8 cellular contexts compared by ENCODE assay signal in genomic region chr3:133037440-133037839, GRCh38. TPM values are rescaled to one million over a fixed set of nuclear protein-coding genes. Genes with fewer than 3 reads are reported as not detected.
DNase-seq lines count a peak whose midpoint lies in the region; ATAC-seq and TF ChIP-seq lines count a peak whose summit lies in the region.

No MANE protein-coding gene starts in this region.

- no TSS peak for BruUV-seq in PC-9 (replicated peaks; lab: Mats Ljungman, UMichigan)

- POLR2A ChIA-PET in PC-9 (lab: Charles Lee; ENCODE audit: unreplicated experiment) = no interaction called here

- TF ChIP-seq CTCF in heart right ventricle (IDR thresholded peaks at IDR 0.05) (no peak), PC-9 (conservative IDR thresholded peaks at IDR 0.05) (no peak)

- H2BK5ac ChIP-seq in mesendoderm (ENCODE audit: low read length) = no peak overlapping the region

- H3K4me1 ChIP-seq in heart right ventricle (peaks cover 0 to 24% (median 13%) of the 10 kb centered on the region in 9 donors), mesendoderm (ENCODE audit: control insufficient read depth, low read depth, low read length) (no peaks in the 10 kb centered on the region), aorta (ENCODE audit: control insufficient read depth in 1 of 2, insufficient read depth in 2 of 2, low read length in 2 of 2) (no peaks in the 10 kb centered on the region), PC-9 (replicated peaks; ENCODE audit: insufficient read depth) (no peaks in the 10 kb centered on the region)

- H3F3A ChIP-seq in PC-9 (ENCODE audit: insufficient read depth, low read depth) = no peaks in the 10 kb centered on the region

- H3K9me3 Mint-ChIP-seq in activated naive CD8-positive, alpha-beta T cell treated with anti-CD3 and anti-CD28 coated beads for 36 hours = no peaks in the 10 kb centered on the region

- peak overlapping the region in 9 of 10 donors; percentile 47 to 70 (median 62) for H3K4me3 ChIP-seq in heart right ventricle
- no peak overlapping the region for H3K4me3 ChIP-seq in mesendoderm (ENCODE audit: low read length)
- peak overlapping the region; percentile 50 to 73 for H3K4me3 ChIP-seq in aorta (ENCODE audit: low read length in 2 of 2)
- no peak overlapping the region for H3K4me3 ChIP-seq in PC-9

- no peak overlapping the region for H3K4ac ChIP-seq in mesendoderm (ENCODE audit: low read depth, low read length)

- WGBS in heart right ventricle, 2 donors = 70 to 72% methylated on average over 9 of the region's 9 CpGs
- no CpG with 5 or more reads among the region's 9 CpGs for WGBS in mesendoderm (ENCODE audit: extremely low coverage, insufficient coverage, low lambda C conversion rate)
- WGBS in aorta, 2 donors = 50 to 54% methylated on average over 9 of the region's 9 CpGs

- CTCF ChIA-PET in PC-9 (lab: Charles Lee) = no interaction called here

- H3K36me3 ChIP-seq in heart right ventricle (no peaks in the 10 kb centered on the region), mesendoderm (ENCODE audit: control insufficient read depth, insufficient read depth, low read length) (no peaks in the 10 kb centered on the region), aorta (ENCODE audit: control insufficient read depth in 1 of 2, insufficient read depth in 2 of 2, low read length in 1 of 2) (no peaks in the 10 kb centered on the region), PC-9 (ENCODE audit: low read depth) (no peaks in the 10 kb centered on the region)

- no peak overlapping the region for H2BK15ac ChIP-seq in mesendoderm (replicated peaks; ENCODE audit: low read depth)

- H2BK120ac ChIP-seq in mesendoderm (ENCODE audit: low read depth, low read length) = no peak overlapping the region

- H3K4me2 ChIP-seq in mesendoderm (ENCODE audit: low read length) (peak overlapping the region; percentile 81), PC-9 (no peak overlapping the region)

- no peaks in the 10 kb centered on the region for H3K36me3 Mint-ChIP-seq in activated naive CD8-positive, alpha-beta T cell treated with anti-CD3 and anti-CD28 coated beads for 36 hours

- intact Hi-C loops in heart right ventricle (cut with DNase I) = loop anchor here in 3 of 10 donors (5.0 to 10.0 kb wide), 3 partner anchors 303 to 310 kb away; no protein-coding TSS in a partner anchor
- intact Hi-C loops in cardiac septum (cut with DNase I) = no loop called here
- intact Hi-C loops in aorta (cut with DNase I) = loop anchor here (5.0 kb wide), 2 partner anchors 305 to 345 kb away; no protein-coding TSS in a partner anchor
- intact Hi-C loops in PC-9 (cut with micrococcal nuclease; ENCODE audit: unreplicated experiment) = no loop called here

- H3K9ac ChIP-seq in mesendoderm (ENCODE audit: low read length) = peak overlapping the region; percentile 34

- H3K9me2 ChIP-seq in PC-9 (ENCODE audit: insufficient read depth) = no peaks in the 10 kb centered on the region

- no peak overlapping the region for H3K18ac ChIP-seq in mesendoderm (ENCODE audit: low read length)

- H4K8ac ChIP-seq in mesendoderm (ENCODE audit: low read depth, low read length) = no peak overlapping the region

- H2AFZ ChIP-seq in PC-9 = no peak overlapping the region

- peaks cover 63% of the 10 kb centered on the region for H3K27me3 Mint-ChIP-seq in activated naive CD8-positive, alpha-beta T cell treated with anti-CD3 and anti-CD28 coated beads for 36 hours

- H3K56ac ChIP-seq in mesendoderm (ENCODE audit: low read length) = peak overlapping the region; percentile 67

- no peaks in the 10 kb centered on the region for H4K20me1 ChIP-seq in PC-9 (ENCODE audit: insufficient read depth)

- H3K27ac Mint-ChIP-seq in activated naive CD8-positive, alpha-beta T cell treated with anti-CD3 and anti-CD28 coated beads for 36 hours = no peak overlapping the region

- no peak overlapping the region for H3K23ac ChIP-seq in mesendoderm (ENCODE audit: low read length)

- H3K79me1 ChIP-seq in mesendoderm (ENCODE audit: low read length) = no peaks in the 10 kb centered on the region

- ATAC-seq in heart right ventricle (no peak), aorta (ENCODE audit: low FRiP score) (no peak), GM21528 (IDR thresholded peaks at IDR 0.05; ENCODE audit: low FRiP score, unreplicated experiment) (no peak)

- DNase-seq in heart right ventricle (peak in 1 of 2 donors; percentile 10), cardiac septum (ENCODE audit: low spot score) (no peak), mesendoderm (no peak), aorta (no peak), HCEC 1CT (no peak), PC-9 (no peak)
- no peak for DNase-seq in activated naive CD8-positive, alpha-beta T cell treated with anti-CD3 and anti-CD28 coated beads for 36 hours

- peak overlapping the region; percentile 22 for H3K4me3 Mint-ChIP-seq in activated naive CD8-positive, alpha-beta T cell treated with anti-CD3 and anti-CD28 coated beads for 36 hours

- H2AK5ac ChIP-seq in mesendoderm (ENCODE audit: low read length) = no peak overlapping the region

- H3K27ac ChIP-seq in heart right ventricle (no peak overlapping the region), mesendoderm (ENCODE audit: low read depth, low read length) (no peak overlapping the region), aorta (ENCODE audit: low read depth in 1 of 2, low read length in 2 of 2) (no peak overlapping the region), PC-9 (no peak overlapping the region)

- no peaks in the 10 kb centered on the region for H3K9me3 ChIP-seq in heart right ventricle
- no peaks in the 10 kb centered on the region for H3K9me3 ChIP-seq in aorta (ENCODE audit: control insufficient read depth, low read length)
- H3K9me3 ChIP-seq in PC-9 (ENCODE audit: insufficient read depth, low read depth) = no peaks in the 10 kb centered on the region

- peak overlapping the region; percentile 49 for H4K5ac ChIP-seq in mesendoderm (ENCODE audit: low read length)

- H3K27me3 ChIP-seq in heart right ventricle (peaks cover 6 to 65% (median 54%) of the 10 kb centered on the region in 7 donors), mesendoderm (ENCODE audit: insufficient read depth, low read length, poor library complexity) (no peaks in the 10 kb centered on the region), aorta (ENCODE audit: control insufficient read depth in 1 of 2, insufficient read depth in 2 of 2, low read length in 1 of 2) (no peaks in the 10 kb centered on the region), PC-9 (ENCODE audit: insufficient read depth, low read depth) (peaks cover 50% of the 10 kb centered on the region)

- H3K79me2 ChIP-seq in mesendoderm (ENCODE audit: control insufficient read depth, insufficient read depth, low read length) = no peaks in the 10 kb centered on the region
- H3K79me2 ChIP-seq in PC-9 (ENCODE audit: low read depth) = no peaks in the 10 kb centered on the region

- peaks cover 5% of the 10 kb centered on the region for H3K4me1 Mint-ChIP-seq in activated naive CD8-positive, alpha-beta T cell treated with anti-CD3 and anti-CD28 coated beads for 36 hours

RNA-seq across cellular contexts. Expression of gene TMEM108, which starts 0.8 kb away (rescaled TPM):
- total RNA-seq in heart right ventricle (1 to 10 TPM in 8 of 10 donors, under 1 TPM in 2; 0.40 to 4.0 (median 1.8) TPM), cardiac septum (1.3 TPM), aorta (1 to 10 TPM; 1.3 to 3.6 TPM), PC-9 (2021) (not detected in 2 replicates)
- polyA plus RNA-seq in heart right ventricle (under 1 TPM; 0.67 to 0.88 TPM), aorta (under 1 TPM in 1 of 2 donors, not detected in 1; 0.33 TPM)
- total RNA-seq in activated naive CD8-positive, alpha-beta T cell treated with anti-CD3 and anti-CD28 coated beads for 36 hours = not detected
- 6.1 TPM for polyA plus RNA-seq in mesendoderm (2013, experiment 1 of 2)
- 6.8 TPM for polyA plus RNA-seq in mesendoderm (2013, experiment 2 of 2)

Comparison
In these comparisons a context has a peak if more than half of its experiments do, and no peak if none do; other contexts are left out.
1. H3K4me3 ChIP-seq: peak in heart right ventricle (9 of 10) and aorta (2 of 2); none in mesendoderm (single experiment) and PC-9 (single experiment).
2. intact Hi-C loops: an anchor here in aorta (5.0 kb wide); none called in cardiac septum and PC-9.